Comparison of ENCODE assay signal across 8 cellular contexts in the genomic region with DNA sequence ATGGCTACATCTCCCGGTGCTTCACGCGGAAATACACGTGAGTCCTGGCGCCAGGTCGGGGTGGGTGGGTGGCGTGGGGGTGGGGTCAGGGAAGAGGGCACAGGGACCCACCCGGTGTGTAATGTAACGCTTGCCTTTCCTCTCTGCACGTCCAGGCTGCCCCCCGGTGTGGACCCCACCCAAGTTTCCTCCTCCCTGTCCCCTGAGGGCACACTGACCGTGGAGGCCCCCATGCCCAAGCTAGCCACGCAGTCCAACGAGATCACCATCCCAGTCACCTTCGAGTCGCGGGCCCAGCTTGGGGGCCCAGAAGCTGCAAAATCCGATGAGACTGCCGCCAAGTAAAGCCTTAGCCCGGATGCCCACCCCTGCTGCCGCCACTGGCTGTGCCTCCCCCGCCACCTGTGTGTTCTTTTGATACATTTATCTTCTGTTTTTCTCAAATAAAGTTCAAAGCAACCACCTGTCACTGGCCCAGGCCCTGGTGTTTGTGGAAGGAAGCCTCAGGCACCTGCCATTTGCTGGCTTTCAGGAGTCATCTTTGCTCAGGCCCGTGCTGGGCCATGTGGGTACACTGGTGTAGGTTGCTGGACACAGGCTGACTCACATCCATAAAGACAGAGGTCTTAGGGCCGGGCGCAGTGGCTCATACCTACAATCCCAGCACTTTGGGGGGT. TPM values are rescaled to one million over a fixed set of nuclear protein-coding genes. Genes with fewer than 3 reads are reported as not detected.
A peak's percentile ranks its signal among the peaks of the same experiment; 100 is the strongest.
DNase-seq lines count a peak whose midpoint lies in the region; ATAC-seq and TF ChIP-seq lines count a peak whose summit lies in the region.

No MANE protein-coding gene starts in this region.

- H2AFZ ChIP-seq in MM.1S (ENCODE audit: low read length), result peak overlapping the region; percentile 83

- H3K9ac ChIP-seq in MM.1S (ENCODE audit: low read length) (peak overlapping the region; percentile 39; the same call in 1 of the 2 replicates), muscle layer of colon (ENCODE audit: low read length) (peak overlapping the region; percentile 70)

- H4K20me1 ChIP-seq in MM.1S (ENCODE audit: insufficient read depth, low read length), result no peaks in the 10 kb centered on the region

- no peaks in the 10 kb centered on the region for H3K27me3 Mint-ChIP-seq in chondrocyte (ENCODE audit: low read depth)

- no peaks in the 10 kb centered on the region for H3K9me3 Mint-ChIP-seq in chondrocyte (ENCODE audit: low read depth)

- no peak overlapping the region for H3K27ac ChIP-seq in MM.1S (ENCODE audit: low read length)
- H3K27ac ChIP-seq in muscle layer of colon (ENCODE audit: low read depth, low read length), result peak overlapping the region; percentile 99

- TF ChIP-seq CTCF in MM.1S (IDR thresholded peaks at IDR 0.05; ENCODE audit: low read length), result no peak
- TF ChIP-seq CTCF in chondrocyte (IDR thresholded peaks at IDR 0.05), result no peak

- peaks cover 13% of the 10 kb centered on the region for H3K36me3 Mint-ChIP-seq in chondrocyte (ENCODE audit: low read depth)

- H3K27me3 ChIP-seq in MM.1S (replicated peaks; ENCODE audit: insufficient read depth, low read length), result peaks cover 10% of the 10 kb centered on the region; the same call in 1 of the 2 replicates
- H3K27me3 ChIP-seq in muscle layer of colon (ENCODE audit: control insufficient read depth in 1 of 2, insufficient read depth in 2 of 2, low read length in 2 of 2), result no peaks in the 10 kb centered on the region

- peak overlapping the region; percentile 93 for H3K4me3 Mint-ChIP-seq in chondrocyte (ENCODE audit: unreplicated experiment)

- ATAC-seq in HG03469 (IDR thresholded peaks at IDR 0.05; ENCODE audit: unreplicated experiment) (no peak), GM21825 (IDR thresholded peaks at IDR 0.05; ENCODE audit: unreplicated experiment) (no peak)

- H3K36me3 ChIP-seq in MM.1S (replicated peaks; ENCODE audit: insufficient read depth, low read length), result no peaks in the 10 kb centered on the region
- H3K36me3 ChIP-seq in muscle layer of colon (ENCODE audit: insufficient read depth, low read length), result peaks cover 12% of the 10 kb centered on the region

- H3K27ac Mint-ChIP-seq in chondrocyte (ENCODE audit: unreplicated experiment), result peak overlapping the region; percentile 97

- peak overlapping the region; percentile 99; the same call in 1 of the 2 replicates for H3K4me2 ChIP-seq in MM.1S (ENCODE audit: low read depth, low read length)

- H3K79me2 ChIP-seq in MM.1S (ENCODE audit: low read length), result no peaks in the 10 kb centered on the region

- no peaks in the 10 kb centered on the region for H3K9me3 ChIP-seq in MM.1S (replicated peaks; ENCODE audit: insufficient read depth, low read length)
- no peaks in the 10 kb centered on the region for H3K9me3 ChIP-seq in muscle layer of colon (ENCODE audit: low read length)

- H3K4me3 ChIP-seq in MM.1S (ENCODE audit: low read length) (peak overlapping the region; percentile 67), muscle layer of colon (ENCODE audit: low read depth in 1 of 2, low read length in 2 of 2) (peak overlapping the region; percentile 87 to 100)

- no peaks in the 10 kb centered on the region; the same call in 1 of the 2 replicates for H3F3A ChIP-seq in MM.1S (ENCODE audit: insufficient read depth, low read length)

- H3K4me1 Mint-ChIP-seq in chondrocyte (ENCODE audit: low read depth), result peaks cover 44% of the 10 kb centered on the region

- 0 out of 2 replicates have a peak, but pooled peaks cover 9% of the 10 kb centered on the region for H3K4me1 ChIP-seq in MM.1S (ENCODE audit: low read length)
- peaks cover 37% of the 10 kb centered on the region for H3K4me1 ChIP-seq in muscle layer of colon (ENCODE audit: insufficient read depth, low read length)

- peak; percentile 77 for DNase-seq in DMS53 treated with DMSO at 0.1 percent for 48 hours (lab: John Stamatoyannopoulos, UW; ENCODE audit: unreplicated experiment)
- DNase-seq in MM.1S, result no peak
- DNase-seq in chondrocyte (ENCODE audit: low spot score), result no peak
- no peak for DNase-seq in UCSD-AML1 (lab: John Stamatoyannopoulos, UW; ENCODE audit: unreplicated experiment)
- DNase-seq in GF-D8 (lab: John Stamatoyannopoulos, UW), result no peak

- no peaks in the 10 kb centered on the region for H3K9me2 ChIP-seq in MM.1S (replicated peaks; ENCODE audit: insufficient read depth, low read length)

RNA-seq across cellular contexts. Expression of a gene that starts 1.5 kb away (rescaled TPM):
- 1,313 to 1,335 TPM (median 1,322 TPM) in 3 replicates for total RNA-seq in chondrocyte

RNA-seq across cellular contexts. Expression of a gene that starts 54.8 kb away (rescaled TPM):
- total RNA-seq in chondrocyte, result 195 to 208 TPM (median 205 TPM) in 3 replicates
